ENCODE assay signal across 2 cellular contexts in the genomic region with DNA sequence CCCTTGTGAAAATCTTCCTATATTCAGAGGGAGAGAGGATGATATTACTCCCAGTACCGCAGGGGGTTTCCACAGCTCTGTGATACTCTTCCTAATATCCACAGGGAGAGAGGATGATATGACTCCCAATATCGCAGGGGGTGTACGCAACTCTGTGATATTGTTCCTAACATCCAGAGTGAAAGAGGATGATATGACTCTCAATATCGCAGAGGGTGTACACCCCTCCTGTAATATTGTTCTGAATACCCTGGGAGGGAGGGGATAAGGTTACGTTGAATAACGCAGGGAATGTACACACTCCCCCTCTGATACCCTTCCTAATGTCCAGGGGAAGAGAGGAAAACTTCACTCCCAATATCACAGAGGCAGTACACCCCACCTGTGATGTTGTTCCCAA.
TF ChIP-seq lines count a peak whose summit lies in the region.

No MANE protein-coding gene starts in this region.

TF ChIP-seq in HEK293, 187 proteins besides CTCF, POLR2A, EP300 and RAD21:
- TF ChIP-seq, protein P1, sequence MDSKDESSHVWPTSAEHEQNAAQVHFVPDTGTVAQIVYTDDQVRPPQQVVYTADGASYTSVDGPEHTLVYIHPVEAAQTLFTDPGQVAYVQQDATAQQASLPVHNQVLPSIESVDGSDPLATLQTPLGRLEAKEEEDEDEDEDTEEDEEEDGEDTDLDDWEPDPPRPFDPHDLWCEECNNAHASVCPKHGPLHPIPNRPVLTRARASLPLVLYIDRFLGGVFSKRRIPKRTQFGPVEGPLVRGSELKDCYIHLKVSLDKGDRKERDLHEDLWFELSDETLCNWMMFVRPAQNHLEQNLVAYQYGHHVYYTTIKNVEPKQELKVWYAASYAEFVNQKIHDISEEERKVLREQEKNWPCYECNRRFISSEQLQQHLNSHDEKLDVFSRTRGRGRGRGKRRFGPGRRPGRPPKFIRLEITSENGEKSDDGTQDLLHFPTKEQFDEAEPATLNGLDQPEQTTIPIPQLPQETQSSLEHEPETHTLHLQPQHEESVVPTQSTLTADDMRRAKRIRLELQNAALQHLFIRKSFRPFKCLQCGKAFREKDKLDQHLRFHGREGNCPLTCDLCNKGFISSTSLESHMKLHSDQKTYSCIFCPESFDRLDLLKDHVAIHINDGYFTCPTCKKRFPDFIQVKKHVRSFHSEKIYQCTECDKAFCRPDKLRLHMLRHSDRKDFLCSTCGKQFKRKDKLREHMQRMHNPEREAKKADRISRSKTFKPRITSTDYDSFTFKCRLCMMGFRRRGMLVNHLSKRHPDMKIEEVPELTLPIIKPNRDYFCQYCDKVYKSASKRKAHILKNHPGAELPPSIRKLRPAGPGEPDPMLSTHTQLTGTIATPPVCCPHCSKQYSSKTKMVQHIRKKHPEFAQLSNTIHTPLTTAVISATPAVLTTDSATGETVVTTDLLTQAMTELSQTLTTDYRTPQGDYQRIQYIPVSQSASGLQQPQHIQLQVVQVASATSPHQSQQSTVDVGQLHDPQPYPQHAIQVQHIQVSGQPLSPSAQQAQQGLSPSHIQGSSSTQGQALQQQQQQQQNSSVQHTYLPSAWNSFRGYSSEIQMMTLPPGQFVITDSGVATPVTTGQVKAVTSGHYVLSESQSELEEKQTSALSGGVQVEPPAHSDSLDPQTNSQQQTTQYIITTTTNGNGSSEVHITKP (tag by site-specific recombination; IDR thresholded peaks at IDR 0.05) = peak; percentile 93

TF ChIP-seq in K562, 482 proteins besides CTCF, POLR2A, EP300 and RAD21:
- TF ChIP-seq, protein P1 (IDR thresholded peaks at IDR 0.05; ENCODE audit: partially characterized antibody) = peak; percentile 74
